Comparison of ENCODE assay signal across 11 cellular contexts in the genomic region with DNA sequence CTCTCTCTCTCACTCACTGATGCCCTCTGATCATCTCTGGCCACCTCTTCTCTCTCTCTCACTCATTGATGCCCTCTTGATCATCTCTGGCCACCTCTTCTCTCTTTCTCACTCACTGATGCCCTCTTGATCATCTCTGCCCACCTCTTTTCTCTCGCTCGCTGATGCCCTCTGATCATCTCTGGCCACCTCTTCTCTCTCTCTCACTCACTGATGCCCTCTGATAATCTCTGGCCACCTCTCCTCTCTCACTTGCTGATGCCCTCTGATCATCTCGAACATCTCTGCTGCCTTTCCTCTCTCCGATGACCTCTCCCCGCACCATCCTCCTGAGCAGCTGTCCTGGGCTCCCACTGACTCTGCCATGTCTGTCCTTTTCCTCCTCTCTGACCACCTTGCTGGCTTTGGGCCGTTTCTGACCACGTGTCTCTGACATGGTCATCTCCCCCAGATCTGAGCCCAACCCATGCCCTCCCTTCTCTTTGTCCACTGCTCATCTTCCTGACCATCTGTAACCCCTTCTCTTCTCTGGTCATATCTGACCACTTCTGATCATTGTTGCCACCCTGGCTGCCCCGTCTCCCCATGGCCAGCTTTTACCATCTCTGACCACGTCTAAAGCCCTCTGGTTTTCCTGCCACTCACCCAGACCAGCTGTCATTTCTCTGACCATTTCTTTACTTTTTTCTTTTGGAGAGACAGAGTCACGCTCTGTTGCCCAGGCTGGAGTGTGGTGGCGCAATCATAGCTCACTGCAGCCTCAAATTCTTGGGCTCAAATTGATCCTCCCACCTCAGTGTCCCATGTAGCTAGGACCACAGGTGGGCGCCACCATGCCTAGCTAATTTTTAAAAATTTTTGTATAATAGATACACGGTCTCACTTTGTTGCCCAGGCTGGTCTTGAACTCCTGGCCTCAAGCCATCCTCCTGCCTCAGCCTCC. TPM values are rescaled to one million over a fixed set of nuclear protein-coding genes. Genes with fewer than 3 reads are reported as not detected.
DNase-seq lines count a peak whose midpoint lies in the region; ATAC-seq and TF ChIP-seq lines count a peak whose summit lies in the region.
"Had no signal": no experiment of that assay in that cellular context is flagged by ENCODE, and none has a peak within 500 bp of the region (broad histone marks: within the 10 kb centered on the region; RNA-seq: fewer than 3 reads in every experiment).

No MANE protein-coding gene starts in this region.

- H3K27me3 Mint-ChIP-seq in central memory CD8-positive, alpha-beta T cell: no peaks in the 10 kb centered on the region
- H3K27me3 Mint-ChIP-seq in naive thymus-derived CD4-positive, alpha-beta T cell: no peaks in the 10 kb centered on the region

- intact Hi-C loops in naive thymus-derived CD4-positive, alpha-beta T cell (cut with micrococcal nuclease): no loop called here

- H4K20me1 ChIP-seq in BLaER1: peaks cover 37% of the 10 kb centered on the region

- peak overlapping the region; percentile 84 for H3K4me2 ChIP-seq in BLaER1

- no peaks in the 10 kb centered on the region for H3K9me3 Mint-ChIP-seq in central memory CD8-positive, alpha-beta T cell
- no peaks in the 10 kb centered on the region for H3K9me3 Mint-ChIP-seq in naive thymus-derived CD4-positive, alpha-beta T cell

- no peak overlapping the region for H3K27ac ChIP-seq in BLaER1
- H3K27ac ChIP-seq in naive thymus-derived CD4-positive, alpha-beta T cell (ENCODE audit: low read depth, low read length): peak overlapping the region; percentile 71

- POLR2A ChIA-PET in naive thymus-derived CD4-positive, alpha-beta T cell (lab: Charles Lee): interaction anchor here (0.8 to 2.1 kb wide), 4 partner anchors 13 to 75 kb away, joined by 3 to 6 read pairs (median 3); a partner anchor contains a TSS

- H3K4me1 Mint-ChIP-seq in central memory CD8-positive, alpha-beta T cell: peaks cover 37% of the 10 kb centered on the region
- peaks cover 19 to 50% (median 40%) of the 10 kb centered on the region in 7 donors for H3K4me1 Mint-ChIP-seq in naive thymus-derived CD4-positive, alpha-beta T cell

- no peaks in the 10 kb centered on the region for H3K9me3 ChIP-seq in BLaER1
- no peaks in the 10 kb centered on the region for H3K9me3 ChIP-seq in naive thymus-derived CD4-positive, alpha-beta T cell (ENCODE audit: control insufficient read depth in 2 of 3, low read length in 3 of 3)

- H3K27ac Mint-ChIP-seq in central memory CD8-positive, alpha-beta T cell (ENCODE audit: low read depth): peak overlapping the region; percentile 51
- H3K27ac Mint-ChIP-seq in naive thymus-derived CD4-positive, alpha-beta T cell: peak overlapping the region; percentile 15 to 91 (median 79)

- no peak overlapping the region for H3K4me3 ChIP-seq in BLaER1
- peak overlapping the region; percentile 60 for H3K4me3 ChIP-seq in naive thymus-derived CD4-positive, alpha-beta T cell (ENCODE audit: low read length)

- no peak for ATAC-seq in central memory CD8-positive, alpha-beta T cell (replicated peaks; ENCODE audit: extremely low read depth, poor library complexity, severe bottlenecking)
- ATAC-seq in naive thymus-derived CD4-positive, alpha-beta T cell: no peak

- no peak for DNase-seq in central memory CD8-positive, alpha-beta T cell (ENCODE audit: low spot score in 2 of 2)
- DNase-seq in naive thymus-derived CD4-positive, alpha-beta T cell: no peak
- DNase-seq in HPDE6-E6E7 (ENCODE audit: extremely low spot score) (no peak), HuH-7.5 (ENCODE audit: low spot score) (no peak), NCI-H446 (lab: John Stamatoyannopoulos, UW) (no peak), DMS53 (lab: John Stamatoyannopoulos, UW) (no peak)
- DNase-seq: kidney glomerular epithelial cell, NCI-H2029 treated with DMSO at 0.1 percent for 48 hours, T-helper 9 cell had no signal

- no peak for TF ChIP-seq RAD21 in Ishikawa (IDR thresholded peaks at IDR 0.05; ENCODE audit: low read depth)

- CTCF ChIA-PET in naive thymus-derived CD4-positive, alpha-beta T cell (lab: Charles Lee): interaction anchor here (0.7 to 1.5 kb wide), 2 partner anchors 57 to 190 kb away, joined by 7 read pairs; no protein-coding TSS in a partner anchor

- 0 out of 2 replicates have a peak, but pooled peaks cover 9% of the 10 kb centered on the region for H3K36me3 ChIP-seq in BLaER1
- peaks cover 0 to 33% (median 0%) of the 10 kb centered on the region in 3 experiments for H3K36me3 ChIP-seq in naive thymus-derived CD4-positive, alpha-beta T cell (ENCODE audit: control insufficient read depth in 2 of 3, insufficient read depth in 3 of 3, low read length in 3 of 3)

- TF ChIP-seq EP300 in Ishikawa (IDR thresholded peaks at IDR 0.05; ENCODE audit: borderline replicate concordance): no peak

- H3K4me1 ChIP-seq in BLaER1: peaks cover 23% of the 10 kb centered on the region
- peaks cover 19 to 37% of the 10 kb centered on the region in 2 donors for H3K4me1 ChIP-seq in naive thymus-derived CD4-positive, alpha-beta T cell (ENCODE audit: control insufficient read depth in 2 of 2, insufficient read depth in 2 of 2, low read length in 2 of 2)

- peak overlapping the region; percentile 76 for H3K4me3 Mint-ChIP-seq in central memory CD8-positive, alpha-beta T cell
- H3K4me3 Mint-ChIP-seq in naive thymus-derived CD4-positive, alpha-beta T cell: peak overlapping the region; percentile 77 to 98 (median 87)

- peaks cover 25% of the 10 kb centered on the region; the same call in 1 of the 2 replicates for H3K27me3 ChIP-seq in BLaER1
- no peaks in the 10 kb centered on the region for H3K27me3 ChIP-seq in naive thymus-derived CD4-positive, alpha-beta T cell (ENCODE audit: control insufficient read depth in 2 of 2, insufficient read depth in 2 of 2, low read length in 2 of 2)

- peaks cover 13% of the 10 kb centered on the region for H3K36me3 Mint-ChIP-seq in central memory CD8-positive, alpha-beta T cell (ENCODE audit: insufficient read depth)
- H3K36me3 Mint-ChIP-seq in naive thymus-derived CD4-positive, alpha-beta T cell: peaks cover 0 to 11% (median 6%) of the 10 kb centered on the region in 5 donors

- H3K9ac ChIP-seq in BLaER1: peak overlapping the region; percentile 68; the same call in 1 of the 2 replicates

TF ChIP-seq in Ishikawa, 13 proteins besides CTCF, POLR2A, EP300 and RAD21:
- TF ChIP-seq CEBPB (IDR thresholded peaks at IDR 0.05): peak; percentile 78
- no peak for TF ChIP-seq CREB1 (IDR thresholded peaks at IDR 0.05; ENCODE audit: low read depth)

RNA-seq across cellular contexts. Expression of a gene that starts 2.4 kb away (rescaled TPM):
- 10 to 100 TPM in 3 of 5 experiments, 1 to 10 TPM in 2; 5.7 to 14.9 (median 11.6) TPM for total RNA-seq in naive thymus-derived CD4-positive, alpha-beta T cell
- polyA plus RNA-seq in naive thymus-derived CD4-positive, alpha-beta T cell: 1 to 10 TPM; 1.2 to 2.4 TPM

RNA-seq across cellular contexts. Expression of a gene that starts 30.5 kb away (rescaled TPM):
- total RNA-seq in naive thymus-derived CD4-positive, alpha-beta T cell: 100 to 1,000 TPM in 1 of 5 experiments, 10 to 100 TPM in 3, not detected in 1; 15.1 to 428 (median 35.6) TPM
- polyA plus RNA-seq in naive thymus-derived CD4-positive, alpha-beta T cell: 1 to 10 TPM; 2.3 to 3.7 TPM

RNA-seq across cellular contexts. Expression of a gene that starts 36.2 kb away (rescaled TPM):
- total RNA-seq in naive thymus-derived CD4-positive, alpha-beta T cell: 100 to 1,000 TPM in 3 of 5 experiments, 10 to 100 TPM in 2; 57.4 to 117 (median 113) TPM
- 100 to 1,000 TPM; 879 to 895 TPM for polyA plus RNA-seq in naive thymus-derived CD4-positive, alpha-beta T cell

RNA-seq across cellular contexts. Expression of a gene that starts 38.2 kb away (rescaled TPM):
- 100 to 1,000 TPM in 1 of 5 experiments, 10 to 100 TPM in 4; 47.8 to 116 (median 57.0) TPM for total RNA-seq in naive thymus-derived CD4-positive, alpha-beta T cell
- polyA plus RNA-seq in naive thymus-derived CD4-positive, alpha-beta T cell: 1 to 10 TPM; 2.4 to 6.5 TPM

RNA-seq across cellular contexts. Expression of a gene that starts 56.4 kb away (rescaled TPM):
- total RNA-seq in naive thymus-derived CD4-positive, alpha-beta T cell: 10 to 100 TPM in 3 of 5 experiments, 1 to 10 TPM in 2; 7.8 to 26.1 (median 17.8) TPM
- polyA plus RNA-seq in naive thymus-derived CD4-positive, alpha-beta T cell: 10 to 100 TPM; 29.9 to 58.1 TPM
